In the genomic region with DNA sequence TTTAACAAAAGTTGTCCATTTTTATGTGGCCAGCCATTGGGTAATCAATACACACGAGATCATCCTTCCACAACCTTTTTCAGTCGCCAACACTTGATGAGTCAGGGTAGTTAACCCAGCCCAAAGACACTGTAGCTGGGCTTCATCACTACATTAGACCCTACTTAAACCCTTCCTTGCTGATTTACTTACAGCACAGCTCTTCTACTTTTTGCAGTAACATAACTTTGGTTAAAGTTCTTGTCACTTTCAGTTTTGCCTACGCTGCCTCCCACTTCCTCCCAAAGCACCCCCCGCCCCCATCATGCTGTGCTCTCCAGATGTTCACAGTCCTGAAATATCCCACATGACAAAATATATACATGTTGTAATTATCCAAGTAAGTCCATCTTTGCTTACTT, we compare ENCODE assay signal across 1 cellular context.
TF ChIP-seq lines count a peak whose summit lies in the region.

No MANE protein-coding gene starts in this region.

TF ChIP-seq in GM23338, 12 proteins besides CTCF, POLR2A, EP300 and RAD21 (continued from another document):
- TF ChIP-seq, protein P1, sequence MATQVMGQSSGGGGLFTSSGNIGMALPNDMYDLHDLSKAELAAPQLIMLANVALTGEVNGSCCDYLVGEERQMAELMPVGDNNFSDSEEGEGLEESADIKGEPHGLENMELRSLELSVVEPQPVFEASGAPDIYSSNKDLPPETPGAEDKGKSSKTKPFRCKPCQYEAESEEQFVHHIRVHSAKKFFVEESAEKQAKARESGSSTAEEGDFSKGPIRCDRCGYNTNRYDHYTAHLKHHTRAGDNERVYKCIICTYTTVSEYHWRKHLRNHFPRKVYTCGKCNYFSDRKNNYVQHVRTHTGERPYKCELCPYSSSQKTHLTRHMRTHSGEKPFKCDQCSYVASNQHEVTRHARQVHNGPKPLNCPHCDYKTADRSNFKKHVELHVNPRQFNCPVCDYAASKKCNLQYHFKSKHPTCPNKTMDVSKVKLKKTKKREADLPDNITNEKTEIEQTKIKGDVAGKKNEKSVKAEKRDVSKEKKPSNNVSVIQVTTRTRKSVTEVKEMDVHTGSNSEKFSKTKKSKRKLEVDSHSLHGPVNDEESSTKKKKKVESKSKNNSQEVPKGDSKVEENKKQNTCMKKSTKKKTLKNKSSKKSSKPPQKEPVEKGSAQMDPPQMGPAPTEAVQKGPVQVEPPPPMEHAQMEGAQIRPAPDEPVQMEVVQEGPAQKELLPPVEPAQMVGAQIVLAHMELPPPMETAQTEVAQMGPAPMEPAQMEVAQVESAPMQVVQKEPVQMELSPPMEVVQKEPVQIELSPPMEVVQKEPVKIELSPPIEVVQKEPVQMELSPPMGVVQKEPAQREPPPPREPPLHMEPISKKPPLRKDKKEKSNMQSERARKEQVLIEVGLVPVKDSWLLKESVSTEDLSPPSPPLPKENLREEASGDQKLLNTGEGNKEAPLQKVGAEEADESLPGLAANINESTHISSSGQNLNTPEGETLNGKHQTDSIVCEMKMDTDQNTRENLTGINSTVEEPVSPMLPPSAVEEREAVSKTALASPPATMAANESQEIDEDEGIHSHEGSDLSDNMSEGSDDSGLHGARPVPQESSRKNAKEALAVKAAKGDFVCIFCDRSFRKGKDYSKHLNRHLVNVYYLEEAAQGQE (IDR thresholded peaks at IDR 0.05; ENCODE audit: unreplicated experiment): no peak
- TF ChIP-seq ZNF114 (CRISPR knock-in tag; IDR thresholded peaks at IDR 0.05) (no peak), JUNB (IDR thresholded peaks at IDR 0.05; ENCODE audit: unreplicated experiment) (no peak), POLR2AphosphoS5 (IDR thresholded peaks at IDR 0.05; ENCODE audit: low read depth) (no peak), ZNF331 (CRISPR knock-in tag; IDR thresholded peaks at IDR 0.05; ENCODE audit: low read depth) (no peak), NANOG (IDR thresholded peaks at IDR 0.05; ENCODE audit: borderline replicate concordance) (no peak)
- TF ChIP-seq, protein P2, sequence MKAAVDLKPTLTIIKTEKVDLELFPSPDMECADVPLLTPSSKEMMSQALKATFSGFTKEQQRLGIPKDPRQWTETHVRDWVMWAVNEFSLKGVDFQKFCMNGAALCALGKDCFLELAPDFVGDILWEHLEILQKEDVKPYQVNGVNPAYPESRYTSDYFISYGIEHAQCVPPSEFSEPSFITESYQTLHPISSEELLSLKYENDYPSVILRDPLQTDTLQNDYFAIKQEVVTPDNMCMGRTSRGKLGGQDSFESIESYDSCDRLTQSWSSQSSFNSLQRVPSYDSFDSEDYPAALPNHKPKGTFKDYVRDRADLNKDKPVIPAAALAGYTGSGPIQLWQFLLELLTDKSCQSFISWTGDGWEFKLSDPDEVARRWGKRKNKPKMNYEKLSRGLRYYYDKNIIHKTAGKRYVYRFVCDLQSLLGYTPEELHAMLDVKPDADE (IDR thresholded peaks at IDR 0.05): no peak
- TF ChIP-seq, protein P3, sequence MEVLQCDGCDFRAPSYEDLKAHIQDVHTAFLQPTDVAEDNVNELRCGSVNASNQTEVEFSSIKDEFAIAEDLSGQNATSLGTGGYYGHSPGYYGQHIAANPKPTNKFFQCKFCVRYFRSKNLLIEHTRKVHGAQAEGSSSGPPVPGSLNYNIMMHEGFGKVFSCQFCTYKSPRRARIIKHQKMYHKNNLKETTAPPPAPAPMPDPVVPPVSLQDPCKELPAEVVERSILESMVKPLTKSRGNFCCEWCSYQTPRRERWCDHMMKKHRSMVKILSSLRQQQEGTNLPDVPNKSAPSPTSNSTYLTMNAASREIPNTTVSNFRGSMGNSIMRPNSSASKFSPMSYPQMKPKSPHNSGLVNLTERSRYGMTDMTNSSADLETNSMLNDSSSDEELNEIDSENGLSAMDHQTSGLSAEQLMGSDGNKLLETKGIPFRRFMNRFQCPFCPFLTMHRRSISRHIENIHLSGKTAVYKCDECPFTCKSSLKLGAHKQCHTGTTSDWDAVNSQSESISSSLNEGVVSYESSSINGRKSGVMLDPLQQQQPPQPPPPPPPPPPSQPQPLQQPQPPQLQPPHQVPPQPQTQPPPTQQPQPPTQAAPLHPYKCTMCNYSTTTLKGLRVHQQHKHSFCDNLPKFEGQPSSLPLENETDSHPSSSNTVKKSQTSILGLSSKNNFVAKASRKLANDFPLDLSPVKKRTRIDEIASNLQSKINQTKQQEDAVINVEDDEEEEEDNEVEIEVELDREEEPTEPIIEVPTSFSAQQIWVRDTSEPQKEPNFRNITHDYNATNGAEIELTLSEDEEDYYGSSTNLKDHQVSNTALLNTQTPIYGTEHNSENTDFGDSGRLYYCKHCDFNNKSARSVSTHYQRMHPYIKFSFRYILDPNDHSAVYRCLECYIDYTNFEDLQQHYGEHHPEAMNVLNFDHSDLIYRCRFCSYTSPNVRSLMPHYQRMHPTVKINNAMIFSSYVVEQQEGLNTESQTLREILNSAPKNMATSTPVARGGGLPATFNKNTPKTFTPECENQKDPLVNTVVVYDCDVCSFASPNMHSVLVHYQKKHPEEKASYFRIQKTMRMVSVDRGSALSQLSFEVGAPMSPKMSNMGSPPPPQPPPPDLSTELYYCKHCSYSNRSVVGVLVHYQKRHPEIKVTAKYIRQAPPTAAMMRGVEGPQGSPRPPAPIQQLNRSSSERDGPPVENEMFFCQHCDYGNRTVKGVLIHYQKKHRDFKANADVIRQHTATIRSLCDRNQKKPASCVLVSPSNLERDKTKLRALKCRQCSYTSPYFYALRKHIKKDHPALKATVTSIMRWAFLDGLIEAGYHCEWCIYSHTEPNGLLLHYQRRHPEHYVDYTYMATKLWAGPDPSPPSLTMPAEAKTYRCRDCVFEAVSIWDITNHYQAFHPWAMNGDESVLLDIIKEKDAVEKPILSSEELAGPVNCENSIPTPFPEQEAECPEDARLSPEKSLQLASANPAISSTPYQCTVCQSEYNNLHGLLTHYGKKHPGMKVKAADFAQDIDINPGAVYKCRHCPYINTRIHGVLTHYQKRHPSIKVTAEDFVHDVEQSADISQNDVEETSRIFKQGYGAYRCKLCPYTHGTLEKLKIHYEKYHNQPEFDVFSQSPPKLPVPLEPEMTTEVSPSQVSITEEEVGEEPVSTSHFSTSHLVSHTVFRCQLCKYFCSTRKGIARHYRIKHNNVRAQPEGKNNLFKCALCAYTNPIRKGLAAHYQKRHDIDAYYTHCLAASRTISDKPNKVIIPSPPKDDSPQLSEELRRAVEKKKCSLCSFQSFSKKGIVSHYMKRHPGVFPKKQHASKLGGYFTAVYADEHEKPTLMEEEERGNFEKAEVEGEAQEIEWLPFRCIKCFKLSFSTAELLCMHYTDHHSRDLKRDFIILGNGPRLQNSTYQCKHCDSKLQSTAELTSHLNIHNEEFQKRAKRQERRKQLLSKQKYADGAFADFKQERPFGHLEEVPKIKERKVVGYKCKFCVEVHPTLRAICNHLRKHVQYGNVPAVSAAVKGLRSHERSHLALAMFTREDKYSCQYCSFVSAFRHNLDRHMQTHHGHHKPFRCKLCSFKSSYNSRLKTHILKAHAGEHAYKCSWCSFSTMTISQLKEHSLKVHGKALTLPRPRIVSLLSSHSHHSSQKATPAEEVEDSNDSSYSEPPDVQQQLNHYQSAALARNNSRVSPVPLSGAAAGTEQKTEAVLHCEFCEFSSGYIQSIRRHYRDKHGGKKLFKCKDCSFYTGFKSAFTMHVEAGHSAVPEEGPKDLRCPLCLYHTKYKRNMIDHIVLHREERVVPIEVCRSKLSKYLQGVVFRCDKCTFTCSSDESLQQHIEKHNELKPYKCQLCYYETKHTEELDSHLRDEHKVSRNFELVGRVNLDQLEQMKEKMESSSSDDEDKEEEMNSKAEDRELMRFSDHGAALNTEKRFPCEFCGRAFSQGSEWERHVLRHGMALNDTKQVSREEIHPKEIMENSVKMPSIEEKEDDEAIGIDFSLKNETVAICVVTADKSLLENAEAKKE (CRISPR knock-in tag; IDR thresholded peaks at IDR 0.05): no peak
TF ChIP-seq in GM23338: peak in this region for 0.
